ENCODE assay signal across 24 cellular contexts in genomic region chr16:52953215-52953614, GRCh38.
"Had no signal": no experiment of that assay in that cellular context is flagged by ENCODE, and none has a peak within 500 bp of the region (broad histone marks: within the 10 kb centered on the region; RNA-seq: fewer than 3 reads in every experiment).

No MANE protein-coding gene starts in this region.

- H3K9me3 Mint-ChIP-seq: activated naive CD4-positive, alpha-beta T cell treated with anti-CD3 and anti-CD28 coated beads, Interleukin-2, amount 10 ng/mL, durations not matched to agents 7 days and 5 days; activated T-cell treated with anti-CD3 and anti-CD28 coated beads, Interleukin-2, amount 50 U/mL, for 72 hours; T-helper 1 cell treated with Interleukin-12 subunit alpha and Interleukin-12 subunit beta and Interleukin-4 antibody, amounts not matched to agents 30 μg/mL and 1 μg/mL, for 36 hours had no signal

- H3K4me3 Mint-ChIP-seq: activated B cell treated with CpG ODN at 0.5 μM for 24 hours; activated CD4-positive, alpha-beta T cell treated with anti-CD3 and anti-CD28 coated beads for 36 hours; activated naive CD4-positive, alpha-beta T cell treated with anti-CD3 and anti-CD28 coated beads, Interleukin-2, amount 10 ng/mL, durations not matched to agents 7 days and 5 days; activated naive CD8-positive, alpha-beta T cell treated with anti-CD3 and anti-CD28 coated beads, Interleukin-2, amount 50 U/mL, for 24 hours; activated T-cell treated with anti-CD3 and anti-CD28 coated beads, Interleukin-2, amount 50 U/mL, for 72 hours; naive thymus-derived CD8-positive, alpha-beta T cell; neural progenitor cell; T-helper 1 cell treated with Interleukin-12 subunit alpha and Interleukin-12 subunit beta and Interleukin-4 antibody, amounts not matched to agents 30 μg/mL and 1 μg/mL, for 36 hours had no signal

- H3K27ac Mint-ChIP-seq: activated B cell treated with CpG ODN at 0.5 μM for 24 hours; activated CD4-positive, alpha-beta T cell treated with anti-CD3 and anti-CD28 coated beads for 36 hours; activated naive CD4-positive, alpha-beta T cell treated with anti-CD3 and anti-CD28 coated beads, Interleukin-2, amount 10 ng/mL, durations not matched to agents 7 days and 5 days; activated naive CD8-positive, alpha-beta T cell treated with anti-CD3 and anti-CD28 coated beads, Interleukin-2, amount 50 U/mL, for 24 hours; activated T-cell treated with anti-CD3 and anti-CD28 coated beads, Interleukin-2, amount 50 U/mL, for 72 hours; naive thymus-derived CD8-positive, alpha-beta T cell; neural progenitor cell; T-helper 1 cell treated with Interleukin-12 subunit alpha and Interleukin-12 subunit beta and Interleukin-4 antibody, amounts not matched to agents 30 μg/mL and 1 μg/mL, for 36 hours had no signal

- ATAC-seq: activated CD4-positive, alpha-beta T cell treated with anti-CD3 and anti-CD28 coated beads for 36 hours; activated naive CD8-positive, alpha-beta T cell treated with anti-CD3 and anti-CD28 coated beads, Interleukin-2, amount 50 U/mL, for 24 hours; activated T-cell treated with anti-CD3 and anti-CD28 coated beads, Interleukin-2, amount 50 U/mL, for 72 hours; heart right ventricle; left lobe of liver; lower lobe of right lung; naive thymus-derived CD8-positive, alpha-beta T cell; stimulated activated naive CD8-positive, alpha-beta T cell treated with anti-CD3 and anti-CD28 coated beads, Interleukin-15, Interleukin-2, amounts not matched to agents 100 U/mL and 50 U/mL, for 24 hours had no signal

- H3K4me1 Mint-ChIP-seq: activated B cell treated with CpG ODN at 0.5 μM for 24 hours; activated CD4-positive, alpha-beta T cell treated with anti-CD3 and anti-CD28 coated beads for 36 hours; activated naive CD4-positive, alpha-beta T cell treated with anti-CD3 and anti-CD28 coated beads, Interleukin-2, amount 10 ng/mL, durations not matched to agents 7 days and 5 days; activated naive CD8-positive, alpha-beta T cell treated with anti-CD3 and anti-CD28 coated beads, Interleukin-2, amount 50 U/mL, for 24 hours; naive thymus-derived CD8-positive, alpha-beta T cell had no signal

- H3K27me3 Mint-ChIP-seq: activated naive CD4-positive, alpha-beta T cell treated with anti-CD3 and anti-CD28 coated beads, Interleukin-2, amount 10 ng/mL, durations not matched to agents 7 days and 5 days had no signal

- H3K4me3 ChIP-seq: cardiac muscle cell, heart right ventricle, lower lobe of right lung, neural progenitor cell, sigmoid colon, thyroid gland had no signal

- H3K36me3 ChIP-seq: cardiac muscle cell, heart right ventricle, lower lobe of right lung, neural progenitor cell, sigmoid colon, thyroid gland had no signal

- DNase-seq: activated B cell treated with CpG ODN at 0.5 μM for 24 hours; activated CD4-positive, alpha-beta T cell treated with anti-CD3 and anti-CD28 coated beads for 36 hours; activated CD4-positive, alpha-beta T cell treated with anti-CD3 and anti-CD28 coated beads, Interleukin-2, amount 50 U/mL, for 4 hours; activated effector memory CD4-positive, alpha-beta T cell treated with Interleukin-2 at 50 U/mL for 16 hours; activated naive CD4-positive, alpha-beta T cell treated with anti-CD3 and anti-CD28 coated beads, Interleukin-2, amount 10 ng/mL, durations not matched to agents 7 days and 5 days; activated naive CD8-positive, alpha-beta T cell treated with anti-CD3 and anti-CD28 coated beads, Interleukin-2, amount 50 U/mL, for 24 hours; activated T-cell treated with anti-CD3 and anti-CD28 coated beads, Interleukin-2, amount 50 U/mL, for 72 hours; dermis blood vessel endothelial cell; effector CD8-positive, alpha-beta T cell; erythroblast; foreskin fibroblast; heart right ventricle; islet precursor cell; lower lobe of right lung; mesendoderm; naive thymus-derived CD8-positive, alpha-beta T cell; sigmoid colon; stimulated activated CD4-positive, alpha-beta T cell treated with anti-CD3 and anti-CD28 coated beads, Interleukin-4, amount 100 ng/mL, for 4 hours; stimulated activated naive CD8-positive, alpha-beta T cell treated with anti-CD3 and anti-CD28 coated beads, Interleukin-15, Interleukin-2, amounts not matched to agents 100 U/mL and 50 U/mL, for 24 hours; thyroid gland had no signal

- H2AFZ ChIP-seq: neural progenitor cell had no signal

- H3K4me1 ChIP-seq: heart right ventricle, lower lobe of right lung, sigmoid colon, thyroid gland had no signal

- H3K27me3 ChIP-seq: cardiac muscle cell, heart right ventricle, neural progenitor cell, sigmoid colon, thyroid gland had no signal

- H3K27ac ChIP-seq: cardiac muscle cell, heart right ventricle, lower lobe of right lung, neural progenitor cell, sigmoid colon, thyroid gland had no signal

- H3K36me3 Mint-ChIP-seq: activated naive CD4-positive, alpha-beta T cell treated with anti-CD3 and anti-CD28 coated beads, Interleukin-2, amount 10 ng/mL, durations not matched to agents 7 days and 5 days; naive thymus-derived CD8-positive, alpha-beta T cell; neural progenitor cell had no signal

- H3K4me2 ChIP-seq: neural progenitor cell had no signal
